Comparison of ENCODE assay signal across 1 cellular context in genomic region chr10:32326680-32327363, GRCh38.
A peak's percentile ranks its signal among the peaks of the same experiment; 100 is the strongest.
TF ChIP-seq lines count a peak whose summit lies in the region.

No MANE protein-coding gene starts in this region.

TF ChIP-seq in K562, 482 proteins besides CTCF, POLR2A, EP300 and RAD21 (continued from another document):
- TF ChIP-seq GATA2 (CRISPR knock-in tag; IDR thresholded peaks at IDR 0.05) (no peak), TFE3 (CRISPR knock-in tag; IDR thresholded peaks at IDR 0.05) (peak; percentile 51), ZNF655 (CRISPR knock-in tag; IDR thresholded peaks at IDR 0.05) (no peak), POLR2AphosphoS2 (IDR thresholded peaks at IDR 0.05; ENCODE audit: low read length) (no peak), TBL1XR1 (IDR thresholded peaks at IDR 0.05; ENCODE audit: low read length in 2 of 2) (no peak), TAF15 (IDR thresholded peaks at IDR 0.05; ENCODE audit: low read depth, low read length) (no peak), ZNF778 (CRISPR knock-in tag; IDR thresholded peaks at IDR 0.05) (no peak), GABPB2 (CRISPR knock-in tag; conservative IDR thresholded peaks at IDR 0.05) (no peak), ZNF398 (CRISPR knock-in tag; IDR thresholded peaks at IDR 0.05) (no peak), MAFK (IDR thresholded peaks at IDR 0.05; ENCODE audit: low read length) (no peak), NFATC3 (IDR thresholded peaks at IDR 0.05) (no peak), PBX2 (CRISPR knock-in tag; IDR thresholded peaks at IDR 0.05; ENCODE audit: low read depth) (no peak), PBX2 (tag; conservative IDR thresholded peaks at IDR 0.05; ENCODE audit: low read depth) (0 out of 2 replicates have a peak, but pooled peaks have one; percentile 22), NEUROD1 (IDR thresholded peaks at IDR 0.05; ENCODE audit: borderline replicate concordance, low read depth, low read length, partially characterized antibody) (no peak), BCL6 (CRISPR knock-in tag; IDR thresholded peaks at IDR 0.05) (no peak), MXI1 (IDR thresholded peaks at IDR 0.05; ENCODE audit: low read depth, low read length) (no peak), ARID1B (IDR thresholded peaks at IDR 0.05) (peak; percentile 8; the same call in 1 of the 2 replicates), ZNF224 (CRISPR knock-in tag; IDR thresholded peaks at IDR 0.05) (no peak)
